ENCODE assay signal across 1 cellular context in genomic region chr14:95535226-95536021, GRCh38.
TF ChIP-seq lines count a peak whose summit lies in the region.

No MANE protein-coding gene starts in this region.

TF ChIP-seq in HepG2, 621 proteins besides CTCF, POLR2A, EP300 and RAD21 (continued from another document and continues in another):
- TF ChIP-seq ZBTB40 (IDR thresholded peaks at IDR 0.05) (no peak), ZBTB40 (CRISPR knock-in tag; IDR thresholded peaks at IDR 0.05) (no peak), ZFX (CRISPR knock-in tag; IDR thresholded peaks at IDR 0.05; ENCODE audit: low read depth) (peak; percentile 38; the same call in 1 of the 2 replicates), GZF1 (CRISPR knock-in tag; IDR thresholded peaks at IDR 0.05) (no peak), GPN1 (CRISPR knock-in tag; IDR thresholded peaks at IDR 0.05; ENCODE audit: borderline replicate concordance) (no peak), ZBED4 (CRISPR knock-in tag; IDR thresholded peaks at IDR 0.05; ENCODE audit: borderline replicate concordance) (no peak), ASH2L (IDR thresholded peaks at IDR 0.05; ENCODE audit: insufficient read length, low read depth, low read length) (peak; percentile 24), HMGXB3 (CRISPR knock-in tag; IDR thresholded peaks at IDR 0.05; ENCODE audit: borderline replicate concordance) (no peak), SMAD1 (CRISPR knock-in tag; IDR thresholded peaks at IDR 0.05; ENCODE audit: borderline replicate concordance, low read depth) (no peak), SAP130 (CRISPR knock-in tag; IDR thresholded peaks at IDR 0.05; ENCODE audit: low read depth) (peak; percentile 12; the same call in 1 of the 2 replicates), ARID4A (CRISPR knock-in tag; IDR thresholded peaks at IDR 0.05; ENCODE audit: borderline replicate concordance) (no peak), MTA1 (CRISPR knock-in tag; IDR thresholded peaks at IDR 0.05; ENCODE audit: borderline replicate concordance) (no peak), SAFB2 (CRISPR knock-in tag; IDR thresholded peaks at IDR 0.05; ENCODE audit: borderline replicate concordance, low read depth) (peak; percentile 21; the same call in 1 of the 2 replicates), HIVEP1 (CRISPR knock-in tag; IDR thresholded peaks at IDR 0.05) (0 out of 2 replicates have a peak, but pooled peaks have one; percentile 19), BRCA1 (CRISPR knock-in tag; IDR thresholded peaks at IDR 0.05) (no peak), ZNF296 (CRISPR knock-in tag; conservative IDR thresholded peaks at IDR 0.05) (no peak), ZNF775 (CRISPR knock-in tag; IDR thresholded peaks at IDR 0.05; ENCODE audit: borderline replicate concordance) (no peak), TRAFD1 (CRISPR knock-in tag; IDR thresholded peaks at IDR 0.05; ENCODE audit: borderline replicate concordance) (no peak), SPEN (CRISPR knock-in tag; IDR thresholded peaks at IDR 0.05; ENCODE audit: low read depth) (no peak), ZNF597 (CRISPR knock-in tag; IDR thresholded peaks at IDR 0.05) (no peak), SNRNP70 (IDR thresholded peaks at IDR 0.05; ENCODE audit: low read depth, low read length) (no peak), MXD1 (CRISPR knock-in tag; IDR thresholded peaks at IDR 0.05) (peak; percentile 52), SUZ12 (IDR thresholded peaks at IDR 0.05; ENCODE audit: low read depth, low read length) (no peak), MEIS1 (CRISPR knock-in tag; IDR thresholded peaks at IDR 0.05; ENCODE audit: borderline replicate concordance) (no peak), PPARG (CRISPR knock-in tag; conservative IDR thresholded peaks at IDR 0.05) (no peak), ZNF549 (CRISPR knock-in tag; IDR thresholded peaks at IDR 0.05) (no peak), ZMYM3 (CRISPR knock-in tag; IDR thresholded peaks at IDR 0.05) (no peak)
